In the genomic region with DNA sequence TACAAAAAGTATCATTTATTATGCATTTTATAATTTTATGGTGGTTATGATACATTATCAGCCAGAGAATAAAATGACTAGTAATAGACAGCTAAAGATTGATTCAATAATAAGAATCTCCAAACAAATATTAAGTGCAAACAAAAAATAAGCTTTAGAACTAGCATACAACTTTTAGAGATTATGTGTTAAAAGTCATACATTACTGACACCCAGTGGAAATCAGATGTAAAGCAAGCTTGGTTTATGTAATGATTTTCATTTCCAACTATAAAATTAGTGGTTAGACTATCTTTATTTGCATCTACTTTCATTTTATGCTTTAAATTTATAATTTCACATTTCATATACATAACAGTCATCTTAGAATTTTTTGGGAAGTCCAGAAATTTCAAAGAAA, we compare ENCODE assay signal across 10 cellular contexts. TPM values are rescaled to one million over a fixed set of nuclear protein-coding genes. Genes with fewer than 3 reads are reported as not detected.
DNase-seq lines count a peak whose midpoint lies in the region; FAIRE-seq and TF ChIP-seq lines count a peak whose summit lies in the region.
"Had no signal": no experiment of that assay in that cellular context is flagged by ENCODE, and none has a peak within 500 bp of the region (broad histone marks: within the 10 kb centered on the region; RNA-seq: fewer than 3 reads in every experiment).

No MANE protein-coding gene starts in this region.

- FAIRE-seq in endothelial cell of umbilical vein (lab: Jason Lieb, UNC), result peak; percentile 60

- H3K79me2 ChIP-seq in OCI-LY1 (ENCODE audit: insufficient read depth, low read length), result no peaks in the 10 kb centered on the region
- no peaks in the 10 kb centered on the region for H3K79me2 ChIP-seq in endothelial cell of umbilical vein (ENCODE audit: control insufficient read depth, insufficient read depth, low read length)

- H3K27me3 ChIP-seq in OCI-LY1 (ENCODE audit: insufficient read depth, low read length), result no peaks in the 10 kb centered on the region
- H3K27me3 ChIP-seq in endothelial cell of umbilical vein (ENCODE audit: control insufficient read depth in 2 of 2, insufficient read depth in 2 of 2, low read length in 2 of 2), result no peaks in the 10 kb centered on the region

- intact Hi-C loops in endothelial cell of umbilical vein (cut with micrococcal nuclease), result loop anchor here (2.0 to 5.0 kb wide), 4 partner anchors 187 to 1032 kb away; no protein-coding TSS in a partner anchor

- TF ChIP-seq POLR2A in endothelial cell of umbilical vein (IDR thresholded peaks at IDR 0.05; ENCODE audit: low read depth, low read length), result no peak

- no TSS peak for BruUV-seq in endothelial cell of umbilical vein (replicated peaks; lab: Mats Ljungman, UMichigan)

- H3K27ac ChIP-seq in OCI-LY1 (ENCODE audit: low read depth, low read length, poor library complexity, severe bottlenecking) (no peak overlapping the region), endothelial cell of umbilical vein (ENCODE audit: insufficient read depth, low read depth, low read length) (no peak overlapping the region)

- H4K20me1 ChIP-seq in OCI-LY1 (ENCODE audit: insufficient read depth, low read length), result no peaks in the 10 kb centered on the region
- no peaks in the 10 kb centered on the region for H4K20me1 ChIP-seq in endothelial cell of umbilical vein (replicated peaks; ENCODE audit: control insufficient read depth, extremely low read depth, insufficient read depth, low read length)

- H2AFZ ChIP-seq in OCI-LY1 (ENCODE audit: low read length) (no peak overlapping the region), endothelial cell of umbilical vein (ENCODE audit: low read depth, low read length) (no peak overlapping the region)

- H3K9ac ChIP-seq in OCI-LY1 (ENCODE audit: low read length), result no peak overlapping the region
- H3K9ac ChIP-seq in endothelial cell of umbilical vein (replicated peaks; ENCODE audit: extremely low read depth, insufficient read depth, low read length), result no peak overlapping the region

- DNase-seq in NCI-H345 treated with DMSO at 0.1 percent for 48 hours (lab: John Stamatoyannopoulos, UW; ENCODE audit: unreplicated experiment), result peak; percentile 0
- no peak for DNase-seq in NCI-H345 (lab: John Stamatoyannopoulos, UW)
- no peak for DNase-seq in endothelial cell of umbilical vein (ENCODE audit: low read depth, low spot score)
- no peak for DNase-seq in retinal pigment epithelial cell (ENCODE audit: low read depth)
- DNase-seq in T-helper 1 cell, result no peak
- DNase-seq in COLO668 (lab: John Stamatoyannopoulos, UW; ENCODE audit: unreplicated experiment), result no peak
- no peak for DNase-seq in NCI-H446 (lab: John Stamatoyannopoulos, UW)
- DNase-seq: CD4-positive, CD25-positive, alpha-beta regulatory T cell had no signal

- dilution Hi-C loops in endothelial cell of umbilical vein (cut with MboI; ENCODE audit: extremely low pct_ligation_motif_present, low sequenced_read_pairs), result no loop called here

- CTCF ChIA-PET in endothelial cell of umbilical vein (lab: Charles Lee), result interaction anchor here (0.7 to 1.9 kb wide), 14 partner anchors 9 to 1032 kb away, joined by 3 to 60 read pairs (median 4); no protein-coding TSS in a partner anchor

- TF ChIP-seq CTCF in OCI-LY1 (IDR thresholded peaks at IDR 0.05; ENCODE audit: low read length) (peak; percentile 17; the same call in 1 of the 2 replicates), endothelial cell of umbilical vein (IDR thresholded peaks at IDR 0.05; ENCODE audit: extremely low read depth in 1 of 2, insufficient read depth in 1 of 2, low read depth in 1 of 2, low read length in 2 of 2) (no peak), retinal pigment epithelial cell (conservative IDR thresholded peaks at IDR 0.05; ENCODE audit: low read depth, low read length) (peak; percentile 35)

- H3K9me2 ChIP-seq in OCI-LY1 (ENCODE audit: low read depth, low read length), result no peaks in the 10 kb centered on the region

- H3K4me2 ChIP-seq in OCI-LY1 (ENCODE audit: low read length) (no peak overlapping the region), endothelial cell of umbilical vein (ENCODE audit: insufficient read depth, low read length) (no peak overlapping the region)

- no peaks in the 10 kb centered on the region for H3K9me3 ChIP-seq in OCI-LY1 (ENCODE audit: low read length)
- no peaks in the 10 kb centered on the region for H3K9me3 ChIP-seq in endothelial cell of umbilical vein (replicated peaks; ENCODE audit: control insufficient read depth, insufficient read depth, low read length)

- H3K4me1 ChIP-seq in OCI-LY1 (ENCODE audit: insufficient read depth, low read length, severe bottlenecking) (no peaks in the 10 kb centered on the region), endothelial cell of umbilical vein (ENCODE audit: control insufficient read depth, extremely low read depth, insufficient read depth, low read length) (no peaks in the 10 kb centered on the region)

- H3K36me3 ChIP-seq in OCI-LY1 (ENCODE audit: insufficient read depth, low read length), result no peaks in the 10 kb centered on the region
- no peaks in the 10 kb centered on the region for H3K36me3 ChIP-seq in endothelial cell of umbilical vein (ENCODE audit: control insufficient read depth in 2 of 2, extremely low read depth in 1 of 2, insufficient read depth in 2 of 2, low read length in 2 of 2)

- H3K9me1 ChIP-seq in endothelial cell of umbilical vein (replicated peaks; ENCODE audit: control insufficient read depth, extremely low read depth, insufficient read depth, low read length), result no peaks in the 10 kb centered on the region

- no peaks in the 10 kb centered on the region for H3F3A ChIP-seq in OCI-LY1 (ENCODE audit: insufficient read depth, low read length)

- POLR2A ChIA-PET in endothelial cell of umbilical vein (lab: Charles Lee), result no interaction called here

- H3K4me3 ChIP-seq in OCI-LY1 (ENCODE audit: low read depth, low read length, poor library complexity, severe bottlenecking) (no peak overlapping the region), endothelial cell of umbilical vein (replicated peaks in 1 of 3; ENCODE audit: insufficient read depth in 1 of 3, low read depth in 1 of 3, low read length in 3 of 3) (no peak overlapping the region), retinal pigment epithelial cell (ENCODE audit: low read length) (no peak overlapping the region)

TF ChIP-seq in endothelial cell of umbilical vein, 7 proteins besides CTCF, POLR2A, EP300 and RAD21:
- TF ChIP-seq EZH2 (IDR thresholded peaks at IDR 0.05; ENCODE audit: borderline replicate concordance, low read depth, low read length, severe bottlenecking), result no peak

RNA-seq across cellular contexts. Expression of a gene that starts 57.7 kb away (rescaled TPM):
- total RNA-seq in endothelial cell of umbilical vein, result not detected in 2 replicates
- polyA plus RNA-seq in endothelial cell of umbilical vein, result not detected in 2 replicates
- not detected in 2 replicates for polyA plus RNA-seq in endothelial cell of umbilical vein (2011; cell fraction: cytosol; rRNA removed)
- polyA plus RNA-seq in endothelial cell of umbilical vein (2011; cell fraction: nucleus; rRNA removed), result not detected in 2 replicates
- not detected in 2 replicates for polyA plus RNA-seq in endothelial cell of umbilical vein (2012)
- polyA minus RNA-seq in endothelial cell of umbilical vein, result not detected in 2 replicates
- not detected for polyA minus RNA-seq in endothelial cell of umbilical vein (2011; cell fraction: cytosol; rRNA and poly(A)+ RNA removed)
- polyA minus RNA-seq in endothelial cell of umbilical vein (2011; cell fraction: nucleus; rRNA and poly(A)+ RNA removed), result not detected in 2 replicates
- total RNA-seq: CD4-positive, CD25-positive, alpha-beta regulatory T cell; myocyte had no signal
- polyA plus RNA-seq: CD4-positive, CD25-positive, alpha-beta regulatory T cell had no signal

Comparison
In these comparisons a context has a peak if more than half of its experiments do, and no peak if none do; other contexts are left out.
1. CTCF ChIP-seq: peak in OCI-LY1 (single experiment) and retinal pigment epithelial cell (single experiment); none in endothelial cell of umbilical vein (0 of 2).